ENCODE assay signal across 8 cellular contexts in genomic region chr2:95208101-95208500, GRCh38. TPM values are rescaled to one million over a fixed set of nuclear protein-coding genes. Genes with fewer than 3 reads are reported as not detected.
DNase-seq lines count a peak whose midpoint lies in the region; ATAC-seq and TF ChIP-seq lines count a peak whose summit lies in the region.

No MANE protein-coding gene starts in this region.

- peak overlapping the region; percentile 64 for H3K27ac Mint-ChIP-seq in Calu3 (ENCODE audit: unreplicated experiment)

- intact Hi-C loops in Calu3 (cut with micrococcal nuclease; ENCODE audit: unreplicated experiment) (loop anchor here (5.0 kb wide), 1 partner anchor 86 kb away; the partner anchor contains the start of gene MRPS5), PC-9 (cut with micrococcal nuclease; ENCODE audit: unreplicated experiment) (loop anchor here (10.0 kb wide), 1 partner anchor 333 kb away; the partner anchor contains the start of gene TEKT4)

- no peak overlapping the region for H4K91ac ChIP-seq in trophoblast cell (ENCODE audit: low read depth, low read length)

- WGBS in esophagus, 2 donors: 44 to 61% methylated on average over 6 of the region's 6 CpGs
- WGBS in trophoblast cell (ENCODE audit: extremely low coverage, insufficient coverage, insufficient read length): no CpG with 5 or more reads among the region's 6 CpGs

- no TSS peak for BruUV-seq in Calu3 (replicated peaks; lab: Mats Ljungman, UMichigan)
- BruUV-seq in PC-9 (replicated peaks; lab: Mats Ljungman, UMichigan): no TSS peak

- H2AFZ ChIP-seq in PC-9: no peak overlapping the region
- H2AFZ ChIP-seq in trophoblast cell (ENCODE audit: insufficient read depth, low read length, poor library complexity): no peak overlapping the region

- TF ChIP-seq CTCF in Calu3 (IDR thresholded peaks at IDR 0.05; ENCODE audit: unreplicated experiment): no peak
- no peak for TF ChIP-seq CTCF in PC-9 (conservative IDR thresholded peaks at IDR 0.05)

- no peaks in the 10 kb centered on the region for H4K20me1 ChIP-seq in PC-9 (ENCODE audit: insufficient read depth)

- CTCF ChIA-PET in Calu3 (lab: Charles Lee): no interaction called here
- CTCF ChIA-PET in PC-9 (lab: Charles Lee): no interaction called here

- H3K4me3 ChIP-seq in PC-9 (peak overlapping the region; percentile 63; the same call in 1 of the 2 replicates), esophagus (ENCODE audit: low read depth in 1 of 2, low read length in 2 of 2) (peak overlapping the region; percentile 63 to 73), trophoblast cell (ENCODE audit: low read depth, low read length) (no peak overlapping the region)

- no peak for ATAC-seq in GM19463 (IDR thresholded peaks at IDR 0.05; ENCODE audit: unreplicated experiment)

- H3F3A ChIP-seq in PC-9 (ENCODE audit: insufficient read depth, low read depth): no peaks in the 10 kb centered on the region

- no peak overlapping the region for H3K9ac ChIP-seq in trophoblast cell (ENCODE audit: low read length)

- H3K9me3 Mint-ChIP-seq in Calu3 (ENCODE audit: low read depth, unreplicated experiment): peaks cover 21% of the 10 kb centered on the region

- no peaks in the 10 kb centered on the region for H3K9me2 ChIP-seq in PC-9 (ENCODE audit: insufficient read depth)

- H3K18ac ChIP-seq in trophoblast cell (ENCODE audit: low read length): no peak overlapping the region

- no peak overlapping the region for H3K14ac ChIP-seq in trophoblast cell (ENCODE audit: low read length)

- H3K79me1 ChIP-seq in trophoblast cell (ENCODE audit: low read length): peaks cover 6% of the 10 kb centered on the region

- H3K27me3 Mint-ChIP-seq in Calu3 (ENCODE audit: unreplicated experiment): no peaks in the 10 kb centered on the region

- peak overlapping the region; percentile 84; the same call in 1 of the 2 replicates for H3K4me2 ChIP-seq in PC-9
- peak overlapping the region; percentile 94 for H3K4me2 ChIP-seq in trophoblast cell (ENCODE audit: low read length)

- H3K27me3 ChIP-seq in PC-9 (ENCODE audit: insufficient read depth, low read depth): no peaks in the 10 kb centered on the region
- no peaks in the 10 kb centered on the region for H3K27me3 ChIP-seq in esophagus (ENCODE audit: control insufficient read depth in 1 of 2, insufficient read depth in 2 of 2, low read length in 2 of 2)
- H3K27me3 ChIP-seq in trophoblast cell (ENCODE audit: insufficient read depth, low read length): no peaks in the 10 kb centered on the region

- peaks cover 48% of the 10 kb centered on the region for H3K9me3 ChIP-seq in PC-9 (ENCODE audit: insufficient read depth, low read depth)
- H3K9me3 ChIP-seq in esophagus (ENCODE audit: control insufficient read depth in 2 of 2, insufficient read depth in 1 of 2, low read depth in 1 of 2, low read length in 1 of 2): peaks cover 2 to 10% of the 10 kb centered on the region in 2 donors
- H3K9me3 ChIP-seq in trophoblast cell (ENCODE audit: insufficient read depth, low read depth, low read length): peaks cover 9% of the 10 kb centered on the region

- H4K8ac ChIP-seq in trophoblast cell (ENCODE audit: low read depth, low read length): no peak overlapping the region

- H3K23ac ChIP-seq in trophoblast cell (ENCODE audit: low read length): no peak overlapping the region

- H2BK12ac ChIP-seq in trophoblast cell (ENCODE audit: low read length): no peak overlapping the region

- H4K12ac ChIP-seq in trophoblast cell (ENCODE audit: low read depth, low read length): no peak overlapping the region

- no peaks in the 10 kb centered on the region for H3K36me3 ChIP-seq in PC-9 (ENCODE audit: low read depth)
- H3K36me3 ChIP-seq in esophagus (ENCODE audit: control insufficient read depth in 2 of 2, insufficient read depth in 2 of 2, low read length in 1 of 2): peaks cover 8% of the 10 kb centered on the region in 2 donors
- H3K36me3 ChIP-seq in trophoblast cell (ENCODE audit: control insufficient read depth in 1 of 2, insufficient read depth in 2 of 2, low read length in 2 of 2): peaks cover 8 to 19% of the 10 kb centered on the region in 2 experiments

- no peak overlapping the region for H3K4ac ChIP-seq in trophoblast cell (ENCODE audit: low read depth, low read length)

- H3K36me3 Mint-ChIP-seq in Calu3 (ENCODE audit: insufficient read depth, unreplicated experiment): peaks cover 20% of the 10 kb centered on the region

- H3K27ac ChIP-seq in PC-9 (no peak overlapping the region), esophagus (ENCODE audit: low read depth in 2 of 2, low read length in 1 of 2) (peak overlapping the region; percentile 87 to 89), trophoblast cell (ENCODE audit: low read depth, low read length) (no peak overlapping the region)

- H2AK5ac ChIP-seq in trophoblast cell (ENCODE audit: low read length): no peak overlapping the region

- POLR2A ChIA-PET in PC-9 (lab: Charles Lee; ENCODE audit: unreplicated experiment): no interaction called here

- no peak overlapping the region for H2BK120ac ChIP-seq in trophoblast cell (ENCODE audit: insufficient read depth, low read length, poor library complexity)

- no peaks in the 10 kb centered on the region for H3K4me1 Mint-ChIP-seq in Calu3 (ENCODE audit: low read depth, unreplicated experiment)

- DNase-seq in Calu3 (no peak), PC-9 (no peak), trophoblast cell (no peak), DMS53 (lab: John Stamatoyannopoulos, UW) (no peak), NCI-H2196 treated with DMSO at 0.1 percent for 48 hours (lab: John Stamatoyannopoulos, UW; ENCODE audit: unreplicated experiment) (no peak), NCI-H526 treated with DMSO at 0.1 percent for 48 hours (lab: John Stamatoyannopoulos, UW) (no peak)

- H3K4me1 ChIP-seq in PC-9 (replicated peaks; ENCODE audit: insufficient read depth): peaks cover 6% of the 10 kb centered on the region; the same call in 1 of the 2 replicates
- no peaks in the 10 kb centered on the region for H3K4me1 ChIP-seq in esophagus (ENCODE audit: control insufficient read depth in 2 of 2, insufficient read depth in 2 of 2, low read length in 1 of 2)
- H3K4me1 ChIP-seq in trophoblast cell (ENCODE audit: control insufficient read depth in 1 of 2, insufficient read depth in 2 of 2, low read length in 2 of 2): peaks cover 0 to 2% of the 10 kb centered on the region in 2 experiments

- H3K4me3 Mint-ChIP-seq in Calu3 (ENCODE audit: low read depth, unreplicated experiment): peak overlapping the region; percentile 90

- H3K79me2 ChIP-seq in PC-9 (ENCODE audit: low read depth): no peaks in the 10 kb centered on the region
- peaks cover 5% of the 10 kb centered on the region for H3K79me2 ChIP-seq in trophoblast cell (ENCODE audit: control insufficient read depth, insufficient read depth, low read length, poor library complexity)

- no peak overlapping the region for H2BK5ac ChIP-seq in trophoblast cell (ENCODE audit: low read depth, low read length, poor library complexity)

RNA-seq across cellular contexts. Expression of gene ZNF892, which starts 0.8 kb away (rescaled TPM):
- total RNA-seq in Calu3 (2022) (6.2 and 6.6 TPM in 2 replicates), PC-9 (2021) (2.8 and 3.1 TPM in 2 replicates)
- under 1 TPM; 0.20 to 0.35 TPM for polyA plus RNA-seq in esophagus
- 1.7 and 1.8 TPM in 2 replicates for polyA plus RNA-seq in trophoblast cell (2013)

RNA-seq across cellular contexts. Expression of gene ZNF2, which starts 42.5 kb away (rescaled TPM):
- total RNA-seq in Calu3 (2022): 3.5 and 4.8 TPM in 2 replicates
- total RNA-seq in PC-9 (2021): 2.9 and 4.9 TPM in 2 replicates
- polyA plus RNA-seq in esophagus: 1 to 10 TPM in 1 of 2 donors, under 1 TPM in 1; 0.90 to 1.2 TPM
- 2.1 and 2.4 TPM in 2 replicates for polyA plus RNA-seq in trophoblast cell (2013)

RNA-seq across cellular contexts. Expression of gene ZNF514, which starts 48.5 kb away (rescaled TPM):
- total RNA-seq in Calu3 (2022) (14.0 and 17.4 TPM in 2 replicates), PC-9 (2021) (21.7 and 27.8 TPM in 2 replicates)
- 10 to 100 TPM in 1 of 2 donors, 1 to 10 TPM in 1; 4.4 to 11.6 TPM for polyA plus RNA-seq in esophagus
- 8.8 and 8.9 TPM in 2 replicates for polyA plus RNA-seq in trophoblast cell (2013)

Comparison
In these comparisons a context has a peak if more than half of its experiments do, and no peak if none do; other contexts are left out.
1. H3K27ac ChIP-seq: peak in esophagus (2 of 2); none in PC-9 (single experiment) and trophoblast cell (single experiment).